Comparison of ENCODE assay signal across 12 cellular contexts in the genomic region with DNA sequence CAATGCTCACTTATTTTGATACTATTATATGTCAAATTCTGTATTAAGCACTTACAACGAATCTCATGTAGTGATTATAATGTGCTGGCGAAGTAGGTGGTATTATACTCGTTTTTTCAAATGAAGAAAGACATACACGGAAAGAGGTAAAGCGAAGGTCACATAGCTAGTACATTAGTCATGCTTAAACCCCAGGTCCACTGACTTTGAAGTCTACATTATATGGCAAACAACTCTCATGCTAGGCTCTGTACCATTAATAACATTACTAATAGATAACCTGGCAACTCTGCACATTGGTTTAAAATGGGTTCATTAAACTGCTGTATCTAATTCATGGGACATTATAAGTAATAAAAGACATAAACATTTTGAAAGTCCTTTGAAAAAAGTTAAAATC. TPM values are rescaled to one million over a fixed set of nuclear protein-coding genes. Genes with fewer than 3 reads are reported as not detected.
DNase-seq lines count a peak whose midpoint lies in the region; ATAC-seq and TF ChIP-seq lines count a peak whose summit lies in the region.
"Had no signal": no experiment of that assay in that cellular context is flagged by ENCODE, and none has a peak within 500 bp of the region (broad histone marks: within the 10 kb centered on the region; RNA-seq: fewer than 3 reads in every experiment).

No MANE protein-coding gene starts in this region.

- H3K4me3 Mint-ChIP-seq in activated naive CD8-positive, alpha-beta T cell treated with anti-CD3 and anti-CD28 coated beads for 36 hours = peak overlapping the region; percentile 69
- no peak overlapping the region for H3K4me3 Mint-ChIP-seq in mesothelial cell of epicardium

- ATAC-seq in HG02610 (IDR thresholded peaks at IDR 0.05; ENCODE audit: unreplicated experiment) = no peak

- H3K36me3 Mint-ChIP-seq in activated naive CD8-positive, alpha-beta T cell treated with anti-CD3 and anti-CD28 coated beads for 36 hours = peaks cover 25% of the 10 kb centered on the region
- H3K36me3 Mint-ChIP-seq in mesothelial cell of epicardium = no peaks in the 10 kb centered on the region

- H3K27ac ChIP-seq in KOPT-K1 (ENCODE audit: low read depth, low read length, poor library complexity, severe bottlenecking) = peak overlapping the region; percentile 96
- H3K27ac ChIP-seq: KMS-11, left ventricle myocardium inferior, tibial artery had no signal

- H3K27ac Mint-ChIP-seq in activated naive CD8-positive, alpha-beta T cell treated with anti-CD3 and anti-CD28 coated beads for 36 hours = peak overlapping the region; percentile 66
- peak overlapping the region; percentile 7 for H3K27ac Mint-ChIP-seq in mesothelial cell of epicardium

- H3K9me3 Mint-ChIP-seq in activated naive CD8-positive, alpha-beta T cell treated with anti-CD3 and anti-CD28 coated beads for 36 hours = no peaks in the 10 kb centered on the region
- H3K9me3 Mint-ChIP-seq in mesothelial cell of epicardium = no peaks in the 10 kb centered on the region

- DNase-seq in Daoy (ENCODE audit: low read depth) = peak; percentile 43
- no peak for DNase-seq in activated naive CD8-positive, alpha-beta T cell treated with anti-CD3 and anti-CD28 coated beads for 36 hours
- DNase-seq in mesothelial cell of epicardium (ENCODE audit: low spot score in 2 of 2, unreplicated experiment in 2 of 2) = no peak
- no peak for DNase-seq in NCI-H187 (lab: John Stamatoyannopoulos, UW)
- no peak for DNase-seq in pons (ENCODE audit: low spot score)
- DNase-seq: aorta, left ventricle myocardium inferior, NCI-H2081, tibial artery had no signal

- H3K9me3 ChIP-seq in KOPT-K1 (ENCODE audit: insufficient read depth, low read length, poor library complexity, severe bottlenecking) = no peaks in the 10 kb centered on the region
- H3K9me3 ChIP-seq: left ventricle myocardium inferior, tibial artery had no signal

- TF ChIP-seq CTCF in mesothelial cell of epicardium (IDR thresholded peaks at IDR 0.05; ENCODE audit: unreplicated experiment) = no peak

- no peaks in the 10 kb centered on the region for H3K27me3 Mint-ChIP-seq in activated naive CD8-positive, alpha-beta T cell treated with anti-CD3 and anti-CD28 coated beads for 36 hours
- H3K27me3 Mint-ChIP-seq in mesothelial cell of epicardium (ENCODE audit: low read depth) = no peaks in the 10 kb centered on the region

- H3K4me1 Mint-ChIP-seq in activated naive CD8-positive, alpha-beta T cell treated with anti-CD3 and anti-CD28 coated beads for 36 hours = peaks cover 45% of the 10 kb centered on the region
- H3K4me1 Mint-ChIP-seq in mesothelial cell of epicardium = peaks cover 77% of the 10 kb centered on the region

- peaks cover 10% of the 10 kb centered on the region; the same call in 1 of the 2 replicates for H3K36me3 ChIP-seq in KOPT-K1 (ENCODE audit: insufficient read depth, low read length)
- H3K36me3 ChIP-seq: left ventricle myocardium inferior, tibial artery had no signal

RNA-seq across cellular contexts. Expression of gene FYB1, which starts 21.3 kb away (rescaled TPM):
- total RNA-seq in Daoy (2014; rRNA removed; shearing (Covaris generic)) = not detected in 2 replicates
- total RNA-seq in activated naive CD8-positive, alpha-beta T cell treated with anti-CD3 and anti-CD28 coated beads for 36 hours = 10 to 100 TPM; 71.3 to 74.1 TPM
- total RNA-seq in mesothelial cell of epicardium = 1.2 to 1.6 TPM (median 1.5 TPM) in 3 replicates

Comparison
In these comparisons a context has a peak if more than half of its experiments do, and no peak if none do; other contexts are left out.
1. RNA of gene FYB1, which starts 21.3 kb away (total RNA-seq): 71.3 to 74.1 TPM in activated naive CD8-positive, alpha-beta T cell treated with anti-CD3 and anti-CD28 coated beads for 36 hours; 1.2 to 1.6 TPM in mesothelial cell of epicardium and not detected in Daoy; every median in the first group is over 10 times any median in the second.